Comparison of ENCODE assay signal across 1 cellular context in the genomic region with DNA sequence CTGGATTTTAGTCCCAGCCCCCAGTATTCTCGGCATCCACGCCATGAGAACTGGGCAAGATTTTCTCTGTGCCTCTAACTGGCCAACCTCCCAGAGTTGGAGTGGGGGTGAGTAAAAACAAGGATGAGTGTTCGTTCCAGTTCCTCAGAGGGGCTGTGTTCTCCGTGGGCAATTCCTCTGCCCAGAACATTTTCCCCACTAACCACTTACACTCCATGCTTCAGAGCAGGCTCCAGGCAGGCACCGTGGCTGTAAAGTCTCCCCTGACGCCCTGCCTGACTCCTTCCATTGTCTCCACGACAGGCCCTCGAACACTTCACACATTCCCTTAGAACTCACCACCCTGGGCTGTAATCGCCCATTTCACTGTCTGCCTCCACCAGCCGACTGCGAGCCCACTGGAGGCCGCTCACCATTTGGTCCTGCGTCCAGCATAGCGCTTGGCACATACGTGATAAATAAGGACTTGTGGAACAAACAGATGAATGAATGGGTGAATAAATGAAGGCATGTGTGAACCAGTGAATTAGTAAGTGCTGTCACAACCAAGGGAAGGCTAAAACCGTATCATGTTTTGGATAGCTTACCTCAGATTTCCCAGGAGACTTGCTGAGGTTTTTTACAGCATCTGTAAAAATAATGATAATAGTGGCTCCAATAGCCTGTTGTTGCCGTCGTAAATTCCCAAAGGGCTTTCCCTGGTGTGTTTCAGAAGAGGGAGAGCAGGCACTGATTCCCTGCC.
TF ChIP-seq lines count a peak whose summit lies in the region.

No MANE protein-coding gene starts in this region.

TF ChIP-seq in K562, 482 proteins besides CTCF, POLR2A, EP300 and RAD21:
- no peak for TF ChIP-seq ELF1 (tag; IDR thresholded peaks at IDR 0.05)
- TF ChIP-seq, protein P1, sequence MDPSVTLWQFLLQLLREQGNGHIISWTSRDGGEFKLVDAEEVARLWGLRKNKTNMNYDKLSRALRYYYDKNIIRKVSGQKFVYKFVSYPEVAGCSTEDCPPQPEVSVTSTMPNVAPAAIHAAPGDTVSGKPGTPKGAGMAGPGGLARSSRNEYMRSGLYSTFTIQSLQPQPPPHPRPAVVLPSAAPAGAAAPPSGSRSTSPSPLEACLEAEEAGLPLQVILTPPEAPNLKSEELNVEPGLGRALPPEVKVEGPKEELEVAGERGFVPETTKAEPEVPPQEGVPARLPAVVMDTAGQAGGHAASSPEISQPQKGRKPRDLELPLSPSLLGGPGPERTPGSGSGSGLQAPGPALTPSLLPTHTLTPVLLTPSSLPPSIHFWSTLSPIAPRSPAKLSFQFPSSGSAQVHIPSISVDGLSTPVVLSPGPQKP (CRISPR knock-in tag; IDR thresholded peaks at IDR 0.05), result no peak
- TF ChIP-seq, protein P2, sequence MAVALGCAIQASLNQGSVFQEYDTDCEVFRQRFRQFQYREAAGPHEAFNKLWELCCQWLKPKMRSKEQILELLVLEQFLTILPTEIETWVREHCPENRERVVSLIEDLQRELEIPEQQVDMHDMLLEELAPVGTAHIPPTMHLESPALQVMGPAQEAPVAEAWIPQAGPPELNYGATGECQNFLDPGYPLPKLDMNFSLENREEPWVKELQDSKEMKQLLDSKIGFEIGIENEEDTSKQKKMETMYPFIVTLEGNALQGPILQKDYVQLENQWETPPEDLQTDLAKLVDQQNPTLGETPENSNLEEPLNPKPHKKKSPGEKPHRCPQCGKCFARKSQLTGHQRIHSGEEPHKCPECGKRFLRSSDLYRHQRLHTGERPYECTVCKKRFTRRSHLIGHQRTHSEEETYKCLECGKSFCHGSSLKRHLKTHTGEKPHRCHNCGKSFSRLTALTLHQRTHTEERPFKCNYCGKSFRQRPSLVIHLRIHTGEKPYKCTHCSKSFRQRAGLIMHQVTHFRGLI (CRISPR knock-in tag; IDR thresholded peaks at IDR 0.05), result no peak
- TF ChIP-seq GABPA (tag; conservative IDR thresholded peaks at IDR 0.05; ENCODE audit: low read depth), result no peak
- no peak for TF ChIP-seq ZNF274 (IDR thresholded peaks at IDR 0.05; ENCODE audit: borderline replicate concordance, low read depth, low read length)
- TF ChIP-seq JUN (IDR thresholded peaks at IDR 0.05; ENCODE audit: borderline replicate concordance, low read depth, low read length), result no peak
- no peak for TF ChIP-seq JUN (CRISPR knock-in tag; IDR thresholded peaks at IDR 0.05; ENCODE audit: borderline replicate concordance)
